ENCODE assay signal across 8 cellular contexts in genomic region chr7:152336754-152337368, GRCh38.
DNase-seq lines count a peak whose midpoint lies in the region; ATAC-seq, FAIRE-seq and TF ChIP-seq lines count a peak whose summit lies in the region.

No MANE protein-coding gene starts in this region.

- ATAC-seq in HG02610 (IDR thresholded peaks at IDR 0.05; ENCODE audit: unreplicated experiment): peak; percentile 55
- ATAC-seq in activated T-helper 17 cell treated with anti-CD3 and anti-CD28 coated beads, Interleukin-2, amount 50 U/mL, for 72 hours (replicated peaks): peak; percentile 85

- peaks cover 88% of the 10 kb centered on the region for H4K20me1 ChIP-seq in hepatocyte (ENCODE audit: insufficient read depth, poor library complexity, severe bottlenecking)

- no peaks in the 10 kb centered on the region for H3K36me3 Mint-ChIP-seq in activated T-helper 17 cell treated with anti-CD3 and anti-CD28 coated beads, Interleukin-2, amount 50 U/mL, for 72 hours (ENCODE audit: low read depth)

- CTCF ChIA-PET in AG04449 (lab: Yijun Ruan, JAX): interaction anchor here (0.8 to 2.8 kb wide), 7 partner anchors 10 to 370 kb away, joined by 3 to 15 read pairs (median 5); no protein-coding TSS in a partner anchor

- no peaks in the 10 kb centered on the region for H3K27me3 Mint-ChIP-seq in activated T-helper 17 cell treated with anti-CD3 and anti-CD28 coated beads, Interleukin-2, amount 50 U/mL, for 72 hours

- H3K27ac ChIP-seq in hepatocyte (no peak overlapping the region), small intestine (ENCODE audit: low read depth in 1 of 2, low read length in 1 of 2) (no peak overlapping the region)

- POLR2A ChIA-PET in AG04449 (lab: Yijun Ruan, JAX): no interaction called here

- no peak overlapping the region for H3K4me2 ChIP-seq in hepatocyte

- no peak overlapping the region for H3K4me3 ChIP-seq in AG04449 (ENCODE audit: low read depth, low read length)
- H3K4me3 ChIP-seq in hepatocyte: no peak overlapping the region
- no peak overlapping the region for H3K4me3 ChIP-seq in small intestine (ENCODE audit: low read depth in 1 of 2, low read length in 2 of 2)

- no peak for DNase-seq in AG04449 (ENCODE audit: low read depth, low spot score)
- DNase-seq in GDM1 (lab: John Stamatoyannopoulos, UW): peak; percentile 21
- peak; percentile 42 to 56 for DNase-seq in NCI-H2081 (lab: John Stamatoyannopoulos, UW)
- peak; percentile 38 for DNase-seq in hepatocyte (ENCODE audit: low spot score)
- DNase-seq in small intestine: peak; percentile 57
- no peak for DNase-seq in DMS79 treated with DMSO at 0.1 percent for 48 hours (lab: John Stamatoyannopoulos, UW)

- H3K4me3 Mint-ChIP-seq in activated T-helper 17 cell treated with anti-CD3 and anti-CD28 coated beads, Interleukin-2, amount 50 U/mL, for 72 hours: peak overlapping the region; percentile 73

- no peaks in the 10 kb centered on the region for H3K9me3 Mint-ChIP-seq in activated T-helper 17 cell treated with anti-CD3 and anti-CD28 coated beads, Interleukin-2, amount 50 U/mL, for 72 hours

- no peak for FAIRE-seq in small intestine (lab: Jason Lieb, UNC)

- H2AFZ ChIP-seq in hepatocyte: no peak overlapping the region

- H3K4me1 Mint-ChIP-seq in activated T-helper 17 cell treated with anti-CD3 and anti-CD28 coated beads, Interleukin-2, amount 50 U/mL, for 72 hours: peaks cover 28% of the 10 kb centered on the region

- H3K27me3 ChIP-seq in hepatocyte (no peaks in the 10 kb centered on the region), small intestine (ENCODE audit: control insufficient read depth in 2 of 2, insufficient read depth in 2 of 2, low read length in 2 of 2) (no peaks in the 10 kb centered on the region)

- peaks cover 97% of the 10 kb centered on the region for H3K79me2 ChIP-seq in hepatocyte

- H3K27ac Mint-ChIP-seq in activated T-helper 17 cell treated with anti-CD3 and anti-CD28 coated beads, Interleukin-2, amount 50 U/mL, for 72 hours: peak overlapping the region; percentile 63

- peaks cover 5% of the 10 kb centered on the region for H3K4me1 ChIP-seq in hepatocyte (ENCODE audit: insufficient read depth)
- H3K4me1 ChIP-seq in small intestine (ENCODE audit: control insufficient read depth in 2 of 2, insufficient read depth in 1 of 2, low read depth in 1 of 2, low read length in 1 of 2): peaks cover 0 to 5% of the 10 kb centered on the region in 2 donors

- 63% methylated on average over 4 of the region's 4 CpGs for WGBS in hepatocyte (ENCODE audit: low lambda C conversion rate, missing lambda C conversion rate)
- 20 to 41% (median 33%) methylated on average over 4 of the region's 4 CpGs for WGBS in small intestine, 3 donors

- no peaks in the 10 kb centered on the region for H3K9me2 ChIP-seq in hepatocyte (replicated peaks; ENCODE audit: insufficient read depth)

- TF ChIP-seq CTCF in AG04449 (IDR thresholded peaks at IDR 0.05; ENCODE audit: insufficient read depth, low read length, missing control alignments) (peak; percentile 49), hepatocyte (IDR thresholded peaks at IDR 0.05; ENCODE audit: poor library complexity) (peak; percentile 50)

- H3K9me3 ChIP-seq in hepatocyte (ENCODE audit: low read depth) (no peaks in the 10 kb centered on the region), small intestine (ENCODE audit: control insufficient read depth, low read depth) (no peaks in the 10 kb centered on the region)

- H3K36me3 ChIP-seq in hepatocyte (replicated peaks; ENCODE audit: insufficient read depth, low read depth) (no peaks in the 10 kb centered on the region), small intestine (ENCODE audit: control insufficient read depth in 2 of 2, insufficient read depth in 2 of 2, low read length in 2 of 2) (no peaks in the 10 kb centered on the region)

Comparison
In these comparisons a context has a peak if more than half of its experiments do, and no peak if none do; other contexts are left out.
1. DNase-seq: peak in GDM1 (single experiment), NCI-H2081 (2 of 2), hepatocyte (single experiment) and small intestine (single experiment); none in AG04449 (single experiment) and DMS79 treated with DMSO at 0.1 percent for 48 hours (single experiment).